ENCODE assay signal across 9 cellular contexts in the genomic region with DNA sequence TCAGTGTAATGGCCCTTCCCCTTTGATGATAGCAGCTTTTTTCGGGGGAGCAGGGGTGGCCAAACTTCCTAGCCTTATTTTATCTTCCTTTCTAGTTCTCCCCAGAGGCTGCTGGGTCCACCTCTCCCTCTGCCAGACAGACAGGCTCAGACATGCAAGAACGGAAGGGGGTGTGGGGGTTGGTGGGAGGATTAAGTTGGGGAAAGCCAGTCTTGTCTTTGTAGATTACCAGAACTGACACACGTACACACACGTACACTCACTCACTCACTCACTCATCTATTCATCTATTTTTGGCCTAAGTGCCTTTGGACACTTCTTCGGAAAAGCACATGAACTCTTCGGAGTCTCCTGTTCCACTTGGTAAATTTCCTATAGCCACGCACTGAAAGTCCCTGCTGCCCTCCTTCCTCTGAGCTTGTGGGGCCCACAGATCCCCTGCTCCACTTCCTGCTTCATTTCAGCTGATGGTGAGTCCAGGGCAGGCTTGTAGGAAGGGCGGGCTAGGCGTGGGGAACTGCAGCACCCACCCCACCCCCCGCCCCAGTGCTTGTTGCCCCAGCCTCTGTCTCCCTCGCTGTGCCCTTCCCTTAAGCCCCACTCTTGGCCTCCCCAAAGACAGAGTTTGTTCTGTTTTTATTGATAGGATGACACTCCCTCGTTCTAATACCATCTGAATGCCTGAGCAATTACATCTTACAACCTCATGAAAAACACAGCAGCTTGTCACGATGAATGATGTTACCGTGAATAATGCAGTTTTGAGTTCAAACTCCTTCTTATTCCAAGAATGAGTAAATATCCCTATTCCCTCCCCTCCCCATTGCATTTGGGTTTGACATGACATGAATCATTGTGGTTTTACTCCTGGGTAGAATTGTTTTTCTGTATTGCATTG.
DNase-seq lines count a peak whose midpoint lies in the region; ATAC-seq and TF ChIP-seq lines count a peak whose summit lies in the region.
"Had no signal": no experiment of that assay in that cellular context is flagged by ENCODE, and none has a peak within 500 bp of the region (broad histone marks: within the 10 kb centered on the region; RNA-seq: fewer than 3 reads in every experiment).

No MANE protein-coding gene starts in this region.

- H3K27ac ChIP-seq in ACC112 (ENCODE audit: low read depth, low read length) (peak overlapping the region; percentile 97), PC-9 (no peak overlapping the region), foreskin keratinocyte (peak overlapping the region; percentile 98)
- H3K27ac ChIP-seq: neutrophil had no signal

- peak; percentile 18 to 75 for DNase-seq in PC-9
- peak; percentile 12 for DNase-seq in activated T-helper 1 cell treated with Interleukin-2 at 50 U/mL for 16 hours (ENCODE audit: low read depth)
- peak; percentile 98 to 99 for DNase-seq in foreskin keratinocyte
- no peak for DNase-seq in NCI-H1694 treated with DMSO at 0.1 percent for 48 hours (lab: John Stamatoyannopoulos, UW)

- POLR2A ChIA-PET in PC-9 (lab: Charles Lee; ENCODE audit: unreplicated experiment) = no interaction called here

- H3K4me2 ChIP-seq in PC-9 (no peak overlapping the region), skeletal muscle satellite cell (ENCODE audit: low read length) (peak overlapping the region; percentile 75)

- H3K9me2 ChIP-seq in PC-9 (ENCODE audit: insufficient read depth) = no peaks in the 10 kb centered on the region

- BruUV-seq in PC-9 (replicated peaks; lab: Mats Ljungman, UMichigan) = no TSS peak

- no peaks in the 10 kb centered on the region for H4K20me1 ChIP-seq in PC-9 (ENCODE audit: insufficient read depth)

- intact Hi-C loops in PC-9 (cut with micrococcal nuclease; ENCODE audit: unreplicated experiment) = no loop called here

- H3K36me3 ChIP-seq in ACC112 (ENCODE audit: insufficient read depth, low read length) (no peaks in the 10 kb centered on the region), PC-9 (ENCODE audit: low read depth) (no peaks in the 10 kb centered on the region), skeletal muscle satellite cell (ENCODE audit: insufficient read depth, low read length) (no peaks in the 10 kb centered on the region)
- H3K36me3 ChIP-seq: neutrophil had no signal

- H3K9me3 ChIP-seq in PC-9 (ENCODE audit: insufficient read depth, low read depth) = no peaks in the 10 kb centered on the region
- no peaks in the 10 kb centered on the region for H3K9me3 ChIP-seq in skeletal muscle satellite cell (replicated peaks; ENCODE audit: low read length)
- H3K9me3 ChIP-seq: neutrophil had no signal

- H3K9ac ChIP-seq in skeletal muscle satellite cell (ENCODE audit: low read depth, low read length) = peak overlapping the region; percentile 73

- ATAC-seq in GM18907 (IDR thresholded peaks at IDR 0.05; ENCODE audit: unreplicated experiment) (peak; percentile 54), HG03045 (IDR thresholded peaks at IDR 0.05; ENCODE audit: unreplicated experiment) (peak; percentile 43), foreskin keratinocyte (peak; percentile 77)

- peaks cover 34% of the 10 kb centered on the region for H3K4me1 ChIP-seq in ACC112 (ENCODE audit: control insufficient read depth, insufficient read depth, low read length, unreplicated experiment)
- peaks cover 17% of the 10 kb centered on the region; the same call in 1 of the 2 replicates for H3K4me1 ChIP-seq in PC-9 (replicated peaks; ENCODE audit: insufficient read depth)
- H3K4me1 ChIP-seq in foreskin keratinocyte = peaks cover 24% of the 10 kb centered on the region
- peaks cover 48% of the 10 kb centered on the region for H3K4me1 ChIP-seq in skeletal muscle satellite cell (ENCODE audit: control insufficient read depth, insufficient read depth, low read length)

- H3K79me2 ChIP-seq in ACC112 (ENCODE audit: control insufficient read depth, insufficient read depth, low read length, unreplicated experiment) (no peaks in the 10 kb centered on the region), PC-9 (ENCODE audit: low read depth) (no peaks in the 10 kb centered on the region)

- CTCF ChIA-PET in PC-9 (lab: Charles Lee) = no interaction called here

- H3K4me3 ChIP-seq in ACC112 (ENCODE audit: low read depth, low read length) (peak overlapping the region; percentile 43), PC-9 (no peak overlapping the region), skeletal muscle satellite cell (ENCODE audit: low read length) (peak overlapping the region; percentile 26)

- H3F3A ChIP-seq in PC-9 (ENCODE audit: insufficient read depth, low read depth) = 0 out of 2 replicates have a peak, but pooled peaks cover 4% of the 10 kb centered on the region

- no peak for TF ChIP-seq CTCF in PC-9 (conservative IDR thresholded peaks at IDR 0.05)
- no peak for TF ChIP-seq CTCF in foreskin keratinocyte (conservative IDR thresholded peaks at IDR 0.05)

- H3K27me3 ChIP-seq in ACC112 (ENCODE audit: insufficient read depth, low read length) (no peaks in the 10 kb centered on the region), PC-9 (ENCODE audit: insufficient read depth, low read depth) (no peaks in the 10 kb centered on the region), foreskin keratinocyte (no peaks in the 10 kb centered on the region), skeletal muscle satellite cell (ENCODE audit: control insufficient read depth, insufficient read depth, low read length) (no peaks in the 10 kb centered on the region)
- H3K27me3 ChIP-seq: neutrophil had no signal

- H2AFZ ChIP-seq in ACC112 (ENCODE audit: low read length, unreplicated experiment) (peak overlapping the region; percentile 44), PC-9 (no peak overlapping the region)
